1 cellular context compared by ENCODE assay signal in genomic region chr21:41325138-41325537, GRCh38.
TF ChIP-seq lines count a peak whose summit lies in the region.

No MANE protein-coding gene starts in this region.

TF ChIP-seq in HepG2, 621 proteins besides CTCF, POLR2A, EP300 and RAD21 (continued from another document):
- TF ChIP-seq HBP1 (CRISPR knock-in tag; IDR thresholded peaks at IDR 0.05; ENCODE audit: low read depth), result no peak
- TF ChIP-seq RBM39 (IDR thresholded peaks at IDR 0.05; ENCODE audit: low read depth, low read length, poor library complexity, severe bottlenecking), result no peak
- TF ChIP-seq ONECUT2 (CRISPR knock-in tag; IDR thresholded peaks at IDR 0.05), result peak; percentile 19; the same call in 1 of the 2 replicates
- no peak for TF ChIP-seq ZNF3 (CRISPR knock-in tag; IDR thresholded peaks at IDR 0.05)
- TF ChIP-seq HIC2 (CRISPR knock-in tag; IDR thresholded peaks at IDR 0.05; ENCODE audit: low read depth), result no peak
- no peak for TF ChIP-seq HINFP (CRISPR knock-in tag; IDR thresholded peaks at IDR 0.05; ENCODE audit: low read depth)
- TF ChIP-seq ZC3H4 (CRISPR knock-in tag; IDR thresholded peaks at IDR 0.05; ENCODE audit: borderline replicate concordance), result no peak
- no peak for TF ChIP-seq MED8 (CRISPR knock-in tag; IDR thresholded peaks at IDR 0.05; ENCODE audit: insufficient replicate concordance)
- no peak for TF ChIP-seq NRL (CRISPR knock-in tag; IDR thresholded peaks at IDR 0.05; ENCODE audit: borderline replicate concordance)
- no peak for TF ChIP-seq BCL3 (CRISPR knock-in tag; IDR thresholded peaks at IDR 0.05)
- peak; percentile 43 for TF ChIP-seq HNF4G (IDR thresholded peaks at IDR 0.05; ENCODE audit: borderline replicate concordance, low read depth, low read length)
- TF ChIP-seq HNF4G (CRISPR knock-in tag; IDR thresholded peaks at IDR 0.05; ENCODE audit: borderline replicate concordance, low read depth), result no peak
- no peak for TF ChIP-seq ZSCAN9 (CRISPR knock-in tag; IDR thresholded peaks at IDR 0.05; ENCODE audit: borderline replicate concordance)
- TF ChIP-seq ZNF12 (CRISPR knock-in tag; IDR thresholded peaks at IDR 0.05), result no peak
- no peak for TF ChIP-seq ERF (CRISPR knock-in tag; IDR thresholded peaks at IDR 0.05)
- no peak for TF ChIP-seq ZSCAN25 (CRISPR knock-in tag; IDR thresholded peaks at IDR 0.05)
- no peak for TF ChIP-seq ZNF660 (CRISPR knock-in tag; IDR thresholded peaks at IDR 0.05; ENCODE audit: borderline replicate concordance, low read depth)
- no peak for TF ChIP-seq ZNF333 (CRISPR knock-in tag; IDR thresholded peaks at IDR 0.05; ENCODE audit: borderline replicate concordance)
- peak; percentile 72; the same call in 1 of the 2 replicates for TF ChIP-seq NCOR1 (IDR thresholded peaks at IDR 0.05; ENCODE audit: borderline replicate concordance, low read length)
- no peak for TF ChIP-seq ZNF232 (CRISPR knock-in tag; IDR thresholded peaks at IDR 0.05; ENCODE audit: borderline replicate concordance)
- TF ChIP-seq HMG20B (CRISPR knock-in tag; conservative IDR thresholded peaks at IDR 0.05), result no peak
- no peak for TF ChIP-seq NFIB (CRISPR knock-in tag; IDR thresholded peaks at IDR 0.05; ENCODE audit: borderline replicate concordance)
- no peak for TF ChIP-seq RBFOX2 (IDR thresholded peaks at IDR 0.05; ENCODE audit: low read depth, low read length)
- peak; percentile 29; the same call in 1 of the 2 replicates for TF ChIP-seq GATAD2A (CRISPR knock-in tag; IDR thresholded peaks at IDR 0.05)
- 0 out of 2 replicates have a peak, but pooled peaks have one; percentile 37 for TF ChIP-seq PAXIP1 (CRISPR knock-in tag; conservative IDR thresholded peaks at IDR 0.05)
- TF ChIP-seq ZNF569 (CRISPR knock-in tag; IDR thresholded peaks at IDR 0.05; ENCODE audit: borderline replicate concordance), result no peak
- no peak for TF ChIP-seq CREBL2 (CRISPR knock-in tag; IDR thresholded peaks at IDR 0.05; ENCODE audit: borderline replicate concordance)
- 0 out of 2 replicates have a peak, but pooled peaks have one; percentile 26 for TF ChIP-seq SAP130 (CRISPR knock-in tag; IDR thresholded peaks at IDR 0.05; ENCODE audit: low read depth)
- TF ChIP-seq ZNF607 (CRISPR knock-in tag; IDR thresholded peaks at IDR 0.05; ENCODE audit: borderline replicate concordance), result no peak
- TF ChIP-seq ATAD3A (CRISPR knock-in tag; IDR thresholded peaks at IDR 0.05), result no peak
- TF ChIP-seq RXRA (CRISPR knock-in tag; IDR thresholded peaks at IDR 0.05), result no peak
- TF ChIP-seq SSRP1 (CRISPR knock-in tag; IDR thresholded peaks at IDR 0.05), result no peak
- TF ChIP-seq ELF3 (CRISPR knock-in tag; IDR thresholded peaks at IDR 0.05), result 0 out of 2 replicates have a peak, but pooled peaks have one; percentile 26
- TF ChIP-seq ZNF441 (CRISPR knock-in tag; IDR thresholded peaks at IDR 0.05; ENCODE audit: borderline replicate concordance), result no peak
- no peak for TF ChIP-seq MAFG (CRISPR knock-in tag; IDR thresholded peaks at IDR 0.05)
- TF ChIP-seq PHF5A (CRISPR knock-in tag; IDR thresholded peaks at IDR 0.05; ENCODE audit: low read depth, unreplicated experiment), result no peak
- no peak for TF ChIP-seq SMAD9 (CRISPR knock-in tag; IDR thresholded peaks at IDR 0.05)
- no peak for TF ChIP-seq ZNF552 (CRISPR knock-in tag; IDR thresholded peaks at IDR 0.05; ENCODE audit: borderline replicate concordance)
- peak; percentile 61 for TF ChIP-seq HNF4A (CRISPR knock-in tag; IDR thresholded peaks at IDR 0.05)
- TF ChIP-seq ZSCAN5A (CRISPR knock-in tag; IDR thresholded peaks at IDR 0.05; ENCODE audit: borderline replicate concordance), result no peak
- TF ChIP-seq PTBP1 (IDR thresholded peaks at IDR 0.05; ENCODE audit: low read depth, low read length, poor library complexity, severe bottlenecking), result no peak
- no peak for TF ChIP-seq ZNF841 (CRISPR knock-in tag; IDR thresholded peaks at IDR 0.05; ENCODE audit: borderline replicate concordance)
- no peak for TF ChIP-seq GMEB2 (CRISPR knock-in tag; IDR thresholded peaks at IDR 0.05; ENCODE audit: low read depth)
- peak; percentile 26; the same call in 1 of the 2 replicates for TF ChIP-seq ZBTB21 (CRISPR knock-in tag; IDR thresholded peaks at IDR 0.05)
- no peak for TF ChIP-seq ZNF678 (CRISPR knock-in tag; IDR thresholded peaks at IDR 0.05)
- TF ChIP-seq TOPORS (CRISPR knock-in tag; IDR thresholded peaks at IDR 0.05), result no peak
